Comparison of ENCODE assay signal across 2 cellular contexts in genomic region chr2:55961318-55961911, GRCh38.
TF ChIP-seq lines count a peak whose summit lies in the region.

No MANE protein-coding gene starts in this region.

TF ChIP-seq in H1, 55 proteins besides CTCF, POLR2A, EP300 and RAD21:
- no peak for TF ChIP-seq SP2 (IDR thresholded peaks at IDR 0.05; ENCODE audit: low read length)
- no peak for TF ChIP-seq ASH2L (IDR thresholded peaks at IDR 0.05; ENCODE audit: low read length)
TF ChIP-seq in H1: peak in this region for 0.

TF ChIP-seq in neural cell, 6 proteins besides CTCF, POLR2A, EP300 and RAD21:
- TF ChIP-seq SMC3 (conservative IDR thresholded peaks at IDR 0.05; ENCODE audit: poor library complexity) (peak; percentile 64), MXI1 (conservative IDR thresholded peaks at IDR 0.05; ENCODE audit: poor library complexity, severe bottlenecking) (no peak), POLR2AphosphoS5 (IDR thresholded peaks at IDR 0.05) (no peak), REST (IDR thresholded peaks at IDR 0.05; ENCODE audit: borderline replicate concordance) (no peak)
